ENCODE assay signal across 23 cellular contexts in the genomic region with DNA sequence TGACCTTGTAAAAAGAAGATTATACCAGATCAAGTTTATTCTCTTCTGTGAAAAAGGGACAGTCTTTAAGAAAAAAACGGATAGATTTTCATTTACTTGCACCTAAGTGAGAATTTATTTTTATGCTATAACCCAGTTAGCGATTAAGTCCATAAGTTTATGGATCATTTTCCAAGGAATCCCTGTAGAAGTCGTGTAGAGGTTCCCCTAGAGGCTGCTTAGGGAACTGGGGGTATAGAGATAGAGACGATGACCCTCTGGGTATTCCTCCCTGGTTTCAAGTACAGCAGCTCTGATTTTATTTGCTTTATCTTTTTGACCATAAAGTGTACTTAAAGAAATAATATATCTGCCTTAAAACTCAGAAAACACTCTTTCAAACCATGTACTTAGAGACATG.
A peak's percentile ranks its signal among the peaks of the same experiment; 100 is the strongest.
DNase-seq lines count a peak whose midpoint lies in the region; ATAC-seq and TF ChIP-seq lines count a peak whose summit lies in the region.
"Had no signal": no experiment of that assay in that cellular context is flagged by ENCODE, and none has a peak within 500 bp of the region (broad histone marks: within the 10 kb centered on the region; RNA-seq: fewer than 3 reads in every experiment).

No MANE protein-coding gene starts in this region.

- H3K27me3 ChIP-seq in GM06990 (replicated peaks; ENCODE audit: control insufficient read depth, insufficient read depth, low read length) (no peaks in the 10 kb centered on the region), mammary epithelial cell (ENCODE audit: insufficient read depth, low read length) (no peaks in the 10 kb centered on the region)
- H3K27me3 ChIP-seq: adrenal gland, pancreas had no signal

- no peak overlapping the region for H3K4me3 Mint-ChIP-seq in osteocyte (ENCODE audit: unreplicated experiment)
- H3K4me3 Mint-ChIP-seq: naive B cell; stimulated activated naive CD8-positive, alpha-beta T cell treated with anti-CD3 and anti-CD28 coated beads, Interleukin-15, amount 100 ng/mL, for 72 hours had no signal

- no peaks in the 10 kb centered on the region for H3K4me1 ChIP-seq in mammary epithelial cell (ENCODE audit: insufficient read depth, low read length)
- no peaks in the 10 kb centered on the region for H3K4me1 ChIP-seq in OCI-LY7 (ENCODE audit: insufficient read depth, low read length, poor library complexity, severe bottlenecking)
- H3K4me1 ChIP-seq: adrenal gland, pancreas had no signal

- H3K36me3 ChIP-seq in GM06990 (ENCODE audit: control insufficient read depth, insufficient read depth, low read length) (no peaks in the 10 kb centered on the region), mammary epithelial cell (ENCODE audit: insufficient read depth, low read length) (no peaks in the 10 kb centered on the region), OCI-LY7 (ENCODE audit: insufficient read depth, low read length) (no peaks in the 10 kb centered on the region)
- H3K36me3 ChIP-seq: adrenal gland, pancreas had no signal

- POLR2A ChIA-PET in OCI-LY7 (lab: Charles Lee): no interaction called here

- H2AFZ ChIP-seq in mammary epithelial cell (ENCODE audit: low read depth, low read length) (no peak overlapping the region), OCI-LY7 (ENCODE audit: low read length) (no peak overlapping the region)

- H4K20me1 ChIP-seq in mammary epithelial cell (ENCODE audit: insufficient read depth, low read length) (no peaks in the 10 kb centered on the region), OCI-LY7 (ENCODE audit: insufficient read depth, low read length) (no peaks in the 10 kb centered on the region)

- in situ Hi-C loops in mammary epithelial cell (cut with MboI; ENCODE audit: low sequenced_read_pairs in 2 of 2): no loop called here

- no peaks in the 10 kb centered on the region for H3K9me3 Mint-ChIP-seq in osteocyte (ENCODE audit: unreplicated experiment)

- H3K4me2 ChIP-seq in mammary epithelial cell (ENCODE audit: insufficient read depth, low read depth, low read length) (no peak overlapping the region), OCI-LY7 (ENCODE audit: low read length) (no peak overlapping the region)

- DNase-seq in GM06990 (ENCODE audit: extremely low read depth, insufficient read length) (no peak), HT-29 (ENCODE audit: low spot score) (peak; percentile 7), mammary epithelial cell (no peak), osteocyte (ENCODE audit: extremely low spot score, unreplicated experiment) (no peak), OCI-LY7 (ENCODE audit: low spot score) (no peak)
- DNase-seq: activated CD4-positive, alpha-beta T cell treated with anti-CD3 and anti-CD28 coated beads, Interleukin-2, amount 50 U/mL, for 48 hours; activated gamma-delta T cell treated with Interleukin-2 at 50 U/mL for 16 hours; adrenal gland; effector memory CD4-positive, alpha-beta T cell; Karpas-422; naive B cell; NCI-H1105 treated with DMSO at 0.1 percent for 48 hours; NCI-H2081 treated with DMSO at 0.1 percent for 48 hours; NCI-H510A treated with DMSO at 0.1 percent for 48 hours; pancreas; SHP77 treated with DMSO at 0.1 percent for 48 hours; stimulated activated CD4-positive, alpha-beta T cell treated with anti-CD3 and anti-CD28 coated beads, Interleukin-2, amount 100 ng/mL, for 48 hours; stimulated activated naive CD8-positive, alpha-beta T cell treated with anti-CD3 and anti-CD28 coated beads, Interleukin-15, amount 100 ng/mL, for 72 hours; T-helper 1 cell; trophoblast cell had no signal

- intact Hi-C loops in mammary epithelial cell (cut with micrococcal nuclease) (no loop called here), OCI-LY7 (cut with micrococcal nuclease; ENCODE audit: unreplicated experiment) (no loop called here)

- dilution Hi-C loops in mammary epithelial cell (cut with HindIII; ENCODE audit: low sequenced_read_pairs): no loop called here

- H3K27me3 Mint-ChIP-seq in osteocyte (ENCODE audit: unreplicated experiment): peaks cover 16% of the 10 kb centered on the region
- H3K27me3 Mint-ChIP-seq: naive B cell; stimulated activated naive CD8-positive, alpha-beta T cell treated with anti-CD3 and anti-CD28 coated beads, Interleukin-15, amount 100 ng/mL, for 72 hours had no signal

- ATAC-seq in GM19452 (IDR thresholded peaks at IDR 0.05; ENCODE audit: unreplicated experiment): no peak
- ATAC-seq in HG03135 (IDR thresholded peaks at IDR 0.05; ENCODE audit: unreplicated experiment): no peak
- ATAC-seq: pancreas; stimulated activated naive CD8-positive, alpha-beta T cell treated with anti-CD3 and anti-CD28 coated beads, Interleukin-15, amount 100 ng/mL, for 72 hours had no signal

- H3K9me2 ChIP-seq in OCI-LY7 (ENCODE audit: insufficient read depth, low read length): no peaks in the 10 kb centered on the region

- 74% methylated on average over 4 of the region's 4 CpGs for WGBS in mammary epithelial cell (ENCODE audit: low coverage, missing lambda C conversion rate)

- no peaks in the 10 kb centered on the region for H3K9me3 ChIP-seq in mammary epithelial cell (replicated peaks; ENCODE audit: insufficient read depth, low read length)
- H3K9me3 ChIP-seq in OCI-LY7 (ENCODE audit: low read length): no peaks in the 10 kb centered on the region
- H3K9me3 ChIP-seq: adrenal gland, pancreas had no signal

- no TSS peak for BruUV-seq in mammary epithelial cell (replicated peaks; lab: Mats Ljungman, UMichigan)
- BruUV-seq in OCI-LY7 (replicated peaks; lab: Mats Ljungman, UMichigan): no TSS peak

- no peak overlapping the region for H3K27ac Mint-ChIP-seq in osteocyte (ENCODE audit: unreplicated experiment)
- H3K27ac Mint-ChIP-seq: naive B cell; stimulated activated naive CD8-positive, alpha-beta T cell treated with anti-CD3 and anti-CD28 coated beads, Interleukin-15, amount 100 ng/mL, for 72 hours had no signal

- H3K4me1 Mint-ChIP-seq in osteocyte (ENCODE audit: unreplicated experiment): no peaks in the 10 kb centered on the region
- H3K4me1 Mint-ChIP-seq: naive B cell; stimulated activated naive CD8-positive, alpha-beta T cell treated with anti-CD3 and anti-CD28 coated beads, Interleukin-15, amount 100 ng/mL, for 72 hours had no signal

- no peaks in the 10 kb centered on the region for H3K36me3 Mint-ChIP-seq in osteocyte (ENCODE audit: unreplicated experiment)
- H3K36me3 Mint-ChIP-seq: naive B cell had no signal

- H3K4me3 ChIP-seq in GM06990 (replicated peaks; ENCODE audit: low read depth, low read length) (no peak overlapping the region), mammary epithelial cell (replicated peaks in 1 of 3; ENCODE audit: insufficient read depth in 1 of 3, low read depth in 2 of 3, low read length in 3 of 3) (no peak overlapping the region), OCI-LY7 (ENCODE audit: low read depth, low read length, poor library complexity, severe bottlenecking) (no peak overlapping the region)
- H3K4me3 ChIP-seq: adrenal gland, pancreas had no signal

- H3K9ac ChIP-seq in mammary epithelial cell (ENCODE audit: insufficient read depth, low read length): no peak overlapping the region

- CTCF ChIA-PET in mammary epithelial cell (lab: Charles Lee; ENCODE audit: low non-redundant PET): no interaction called here
- CTCF ChIA-PET in OCI-LY7 (lab: Charles Lee; ENCODE audit: unreplicated experiment): no interaction called here

- H3K27ac ChIP-seq in mammary epithelial cell (ENCODE audit: insufficient read depth, low read depth, low read length): no peak overlapping the region
- no peak overlapping the region for H3K27ac ChIP-seq in OCI-LY7 (ENCODE audit: low read depth, low read length, poor library complexity, severe bottlenecking)
- H3K27ac ChIP-seq: adrenal gland, pancreas, VCaP had no signal

- H3K79me2 ChIP-seq in mammary epithelial cell (ENCODE audit: insufficient read depth, low read length) (no peaks in the 10 kb centered on the region), OCI-LY7 (ENCODE audit: insufficient read depth, low read depth, low read length) (no peaks in the 10 kb centered on the region)

- TF ChIP-seq CTCF in GM06990 (IDR thresholded peaks at IDR 0.05; ENCODE audit: insufficient read depth, low read length, poor library complexity, severe bottlenecking): peak; percentile 28
- TF ChIP-seq CTCF in mammary epithelial cell (conservative IDR thresholded peaks at IDR 0.05 in 1 of 2, IDR thresholded peaks at IDR 0.05 in 1 of 2; ENCODE audit: extremely low read depth in 1 of 2, insufficient read depth in 1 of 2, low read depth in 1 of 2, low read length in 2 of 2): peak; percentile 15 to 21
- peak; percentile 21 for TF ChIP-seq CTCF in osteocyte (IDR thresholded peaks at IDR 0.05)
- no peak; the same call in 1 of the 2 replicates for TF ChIP-seq CTCF in OCI-LY7 (conservative IDR thresholded peaks at IDR 0.05; ENCODE audit: low read length)
